Comparison of ENCODE assay signal across 1 cellular context in genomic region chr1:202348509-202349262, GRCh38.
TF ChIP-seq lines count a peak whose summit lies in the region.

TSS of gene PPP1R12B (plus strand) at chr1:202348699. CDS start at chr1:202348852, 153 bp downstream.

TF ChIP-seq in HepG2, 621 proteins besides CTCF, POLR2A, EP300 and RAD21 (continued from another document and continues in another):
- TF ChIP-seq, protein P1, sequence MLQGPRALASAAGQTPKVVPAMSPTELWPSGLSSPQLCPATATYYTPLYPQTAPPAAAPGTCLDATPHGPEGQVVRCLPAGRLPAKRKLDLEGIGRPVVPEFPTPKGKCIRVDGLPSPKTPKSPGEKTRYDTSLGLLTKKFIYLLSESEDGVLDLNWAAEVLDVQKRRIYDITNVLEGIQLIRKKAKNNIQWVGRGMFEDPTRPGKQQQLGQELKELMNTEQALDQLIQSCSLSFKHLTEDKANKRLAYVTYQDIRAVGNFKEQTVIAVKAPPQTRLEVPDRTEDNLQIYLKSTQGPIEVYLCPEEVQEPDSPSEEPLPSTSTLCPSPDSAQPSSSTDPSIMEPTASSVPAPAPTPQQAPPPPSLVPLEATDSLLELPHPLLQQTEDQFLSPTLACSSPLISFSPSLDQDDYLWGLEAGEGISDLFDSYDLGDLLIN (CRISPR knock-in tag; IDR thresholded peaks at IDR 0.05; ENCODE audit: borderline replicate concordance): 0 out of 2 replicates have a peak, but pooled peaks have one; percentile 31
- TF ChIP-seq ZNF451 (CRISPR knock-in tag; IDR thresholded peaks at IDR 0.05) (peak; percentile 64; the same call in 1 of the 2 replicates), TARDBP (CRISPR knock-in tag; IDR thresholded peaks at IDR 0.05) (0 out of 2 replicates have a peak, but pooled peaks have one; percentile 54), ZFX (CRISPR knock-in tag; IDR thresholded peaks at IDR 0.05; ENCODE audit: low read depth) (peak; percentile 53; the same call in 1 of the 2 replicates), RCOR2 (CRISPR knock-in tag; IDR thresholded peaks at IDR 0.05) (no peak), HOXA3 (CRISPR knock-in tag; IDR thresholded peaks at IDR 0.05) (peak; percentile 97), HINFP (CRISPR knock-in tag; IDR thresholded peaks at IDR 0.05; ENCODE audit: low read depth) (0 out of 2 replicates have a peak, but pooled peaks have one; percentile 54), HHEX (CRISPR knock-in tag; IDR thresholded peaks at IDR 0.05) (no peak), SP1 (IDR thresholded peaks at IDR 0.05) (no peak), SP1 (CRISPR knock-in tag; IDR thresholded peaks at IDR 0.05) (peak; percentile 47; the same call in 1 of the 2 replicates), PHB2 (IDR thresholded peaks at IDR 0.05; ENCODE audit: partially characterized antibody) (no peak), ZGPAT (CRISPR knock-in tag; IDR thresholded peaks at IDR 0.05) (peak; percentile 92), RNF2 (conservative IDR thresholded peaks at IDR 0.05; ENCODE audit: low read depth) (peak; percentile 41; the same call in 1 of the 2 replicates), ZBTB7A (CRISPR knock-in tag; IDR thresholded peaks at IDR 0.05) (no peak; the same call in 1 of the 2 replicates), GABPB1 (CRISPR knock-in tag; IDR thresholded peaks at IDR 0.05) (peak; percentile 93), TBL1XR1 (IDR thresholded peaks at IDR 0.05; ENCODE audit: borderline replicate concordance, low read length, partially characterized antibody) (peak; percentile 10), ZNF747 (CRISPR knock-in tag; IDR thresholded peaks at IDR 0.05; ENCODE audit: borderline replicate concordance) (no peak), SAP130 (CRISPR knock-in tag; IDR thresholded peaks at IDR 0.05; ENCODE audit: low read depth) (peak; percentile 77), ZNF275 (CRISPR knock-in tag; IDR thresholded peaks at IDR 0.05; ENCODE audit: borderline replicate concordance) (peak; percentile 95; the same call in 1 of the 2 replicates), PHF5A (CRISPR knock-in tag; IDR thresholded peaks at IDR 0.05; ENCODE audit: low read depth, unreplicated experiment) (no peak), ZNF337 (CRISPR knock-in tag; IDR thresholded peaks at IDR 0.05; ENCODE audit: borderline replicate concordance, low read depth) (0 out of 2 replicates have a peak, but pooled peaks have one; percentile 61), ZEB1 (IDR thresholded peaks at IDR 0.05; ENCODE audit: insufficient replicate concordance, low read depth) (no peak), KLF16 (CRISPR knock-in tag; IDR thresholded peaks at IDR 0.05) (peak in 1 of 2 experiments; percentile 75; a peak in 1 of 4 replicates), ZNF207 (IDR thresholded peaks at IDR 0.05; ENCODE audit: borderline replicate concordance) (no peak), TIGD3 (CRISPR knock-in tag; IDR thresholded peaks at IDR 0.05; ENCODE audit: borderline replicate concordance) (no peak), U2AF2 (IDR thresholded peaks at IDR 0.05; ENCODE audit: low read depth, low read length) (no peak), ZNF652 (CRISPR knock-in tag; IDR thresholded peaks at IDR 0.05; ENCODE audit: borderline replicate concordance, low read depth) (no peak), IKZF1 (IDR thresholded peaks at IDR 0.05) (no peak), DMAP1 (CRISPR knock-in tag; IDR thresholded peaks at IDR 0.05) (no peak), KAT2B (IDR thresholded peaks at IDR 0.05; ENCODE audit: borderline replicate concordance, low read depth, low read length) (no peak), ZNF576 (CRISPR knock-in tag; IDR thresholded peaks at IDR 0.05) (no peak), KLF13 (CRISPR knock-in tag; IDR thresholded peaks at IDR 0.05) (no peak), SPEN (CRISPR knock-in tag; IDR thresholded peaks at IDR 0.05; ENCODE audit: low read depth) (no peak; the same call in 1 of the 2 replicates), NKX3-1 (CRISPR knock-in tag; IDR thresholded peaks at IDR 0.05) (peak; percentile 72), CCDC6 (CRISPR knock-in tag; IDR thresholded peaks at IDR 0.05) (peak; percentile 71; the same call in 1 of the 2 replicates), ONECUT2 (CRISPR knock-in tag; IDR thresholded peaks at IDR 0.05) (0 out of 2 replicates have a peak, but pooled peaks have one; percentile 17), ZIK1 (CRISPR knock-in tag; IDR thresholded peaks at IDR 0.05; ENCODE audit: borderline replicate concordance, low read depth) (no peak), RBAK (CRISPR knock-in tag; IDR thresholded peaks at IDR 0.05) (no peak), ZBTB10 (CRISPR knock-in tag; IDR thresholded peaks at IDR 0.05; ENCODE audit: borderline replicate concordance) (peak; percentile 30; the same call in 1 of the 2 replicates), ZNF7 (CRISPR knock-in tag; IDR thresholded peaks at IDR 0.05) (no peak), SRSF1 (optimal IDR thresholded peaks at IDR 0.05; ENCODE audit: low read depth, low read length) (no peak), PLRG1 (conservative IDR thresholded peaks at IDR 0.05) (no peak), MAF1 (CRISPR knock-in tag; IDR thresholded peaks at IDR 0.05; ENCODE audit: borderline replicate concordance) (peak; percentile 75; the same call in 1 of the 2 replicates), TP53 (CRISPR knock-in tag; conservative IDR thresholded peaks at IDR 0.05) (no peak), CC2D1A (CRISPR knock-in tag; IDR thresholded peaks at IDR 0.05) (no peak), POLR2G (IDR thresholded peaks at IDR 0.05; ENCODE audit: low read depth, low read length) (peak; percentile 84), SIN3B (IDR thresholded peaks at IDR 0.05; ENCODE audit: low read length) (no peak), KDM6A (CRISPR knock-in tag; IDR thresholded peaks at IDR 0.05; ENCODE audit: low read depth) (no peak), ZFP82 (CRISPR knock-in tag; IDR thresholded peaks at IDR 0.05; ENCODE audit: borderline replicate concordance) (0 out of 2 replicates have a peak, but pooled peaks have one; percentile 67), ZNF431 (CRISPR knock-in tag; IDR thresholded peaks at IDR 0.05; ENCODE audit: borderline replicate concordance, low read depth) (no peak), ZNF607 (CRISPR knock-in tag; IDR thresholded peaks at IDR 0.05; ENCODE audit: borderline replicate concordance) (0 out of 2 replicates have a peak, but pooled peaks have one; percentile 52), NFIB (CRISPR knock-in tag; IDR thresholded peaks at IDR 0.05; ENCODE audit: borderline replicate concordance) (no peak)
- TF ChIP-seq, protein P2, sequence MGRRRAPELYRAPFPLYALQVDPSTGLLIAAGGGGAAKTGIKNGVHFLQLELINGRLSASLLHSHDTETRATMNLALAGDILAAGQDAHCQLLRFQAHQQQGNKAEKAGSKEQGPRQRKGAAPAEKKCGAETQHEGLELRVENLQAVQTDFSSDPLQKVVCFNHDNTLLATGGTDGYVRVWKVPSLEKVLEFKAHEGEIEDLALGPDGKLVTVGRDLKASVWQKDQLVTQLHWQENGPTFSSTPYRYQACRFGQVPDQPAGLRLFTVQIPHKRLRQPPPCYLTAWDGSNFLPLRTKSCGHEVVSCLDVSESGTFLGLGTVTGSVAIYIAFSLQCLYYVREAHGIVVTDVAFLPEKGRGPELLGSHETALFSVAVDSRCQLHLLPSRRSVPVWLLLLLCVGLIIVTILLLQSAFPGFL (CRISPR knock-in tag; IDR thresholded peaks at IDR 0.05): no peak
- TF ChIP-seq, protein P3, sequence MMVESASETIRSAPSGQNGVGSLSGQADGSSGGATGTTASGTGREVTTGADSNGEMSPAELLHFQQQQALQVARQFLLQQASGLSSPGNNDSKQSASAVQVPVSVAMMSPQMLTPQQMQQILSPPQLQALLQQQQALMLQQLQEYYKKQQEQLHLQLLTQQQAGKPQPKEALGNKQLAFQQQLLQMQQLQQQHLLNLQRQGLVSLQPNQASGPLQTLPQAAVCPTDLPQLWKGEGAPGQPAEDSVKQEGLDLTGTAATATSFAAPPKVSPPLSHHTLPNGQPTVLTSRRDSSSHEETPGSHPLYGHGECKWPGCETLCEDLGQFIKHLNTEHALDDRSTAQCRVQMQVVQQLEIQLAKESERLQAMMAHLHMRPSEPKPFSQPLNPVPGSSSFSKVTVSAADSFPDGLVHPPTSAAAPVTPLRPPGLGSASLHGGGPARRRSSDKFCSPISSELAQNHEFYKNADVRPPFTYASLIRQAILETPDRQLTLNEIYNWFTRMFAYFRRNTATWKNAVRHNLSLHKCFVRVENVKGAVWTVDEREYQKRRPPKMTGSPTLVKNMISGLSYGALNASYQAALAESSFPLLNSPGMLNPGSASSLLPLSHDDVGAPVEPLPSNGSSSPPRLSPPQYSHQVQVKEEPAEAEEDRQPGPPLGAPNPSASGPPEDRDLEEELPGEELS (CRISPR knock-in tag; IDR thresholded peaks at IDR 0.05): peak; percentile 9; the same call in 1 of the 2 replicates
- TF ChIP-seq, protein P4, sequence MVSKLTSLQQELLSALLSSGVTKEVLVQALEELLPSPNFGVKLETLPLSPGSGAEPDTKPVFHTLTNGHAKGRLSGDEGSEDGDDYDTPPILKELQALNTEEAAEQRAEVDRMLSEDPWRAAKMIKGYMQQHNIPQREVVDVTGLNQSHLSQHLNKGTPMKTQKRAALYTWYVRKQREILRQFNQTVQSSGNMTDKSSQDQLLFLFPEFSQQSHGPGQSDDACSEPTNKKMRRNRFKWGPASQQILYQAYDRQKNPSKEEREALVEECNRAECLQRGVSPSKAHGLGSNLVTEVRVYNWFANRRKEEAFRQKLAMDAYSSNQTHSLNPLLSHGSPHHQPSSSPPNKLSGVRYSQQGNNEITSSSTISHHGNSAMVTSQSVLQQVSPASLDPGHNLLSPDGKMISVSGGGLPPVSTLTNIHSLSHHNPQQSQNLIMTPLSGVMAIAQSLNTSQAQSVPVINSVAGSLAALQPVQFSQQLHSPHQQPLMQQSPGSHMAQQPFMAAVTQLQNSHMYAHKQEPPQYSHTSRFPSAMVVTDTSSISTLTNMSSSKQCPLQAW (CRISPR knock-in tag; IDR thresholded peaks at IDR 0.05): peak; percentile 79; the same call in 1 of the 2 replicates
